ENCODE assay signal across 29 cellular contexts in genomic region chr2:223396993-223397392, GRCh38.
"Had no signal": no experiment of that assay in that cellular context is flagged by ENCODE, and none has a peak within 500 bp of the region (broad histone marks: within the 10 kb centered on the region; RNA-seq: fewer than 3 reads in every experiment).

No MANE protein-coding gene starts in this region.

- H3K4me3 ChIP-seq: breast epithelium, ovary, stomach, thyroid gland, upper lobe of left lung, vagina had no signal

- H3K27ac ChIP-seq: breast epithelium, neutrophil, ovary, stomach, thyroid gland, upper lobe of left lung, vagina had no signal

- DNase-seq: activated CD4-positive, alpha-beta memory T cell treated with anti-CD3 and anti-CD28 coated beads, Interleukin-2, amount 10 ng/mL, durations not matched to agents 7 days and 5 days; activated CD4-positive, alpha-beta T cell treated with anti-CD3 and anti-CD28 coated beads for 1 hour; activated CD4-positive, alpha-beta T cell treated with anti-CD3 and anti-CD28 coated beads, Interleukin-2, amount 10 ng/mL, durations not matched to agents 7 days and 5 days; activated CD8-positive, alpha-beta memory T cell treated with anti-CD3 and anti-CD28 coated beads, Interleukin-2, amount 50 U/mL, for 48 hours; activated gamma-delta T cell; activated naive CD4-positive, alpha-beta T cell treated with anti-CD3 and anti-CD28 coated beads, Interleukin-2, amount 10 ng/mL, durations not matched to agents 7 days and 5 days; activated naive CD8-positive, alpha-beta T cell treated with anti-CD3 and anti-CD28 coated beads, Interleukin-2, amount 10 ng/mL, durations not matched to agents 7 days and 5 days; activated T-cell treated with anti-CD3 and anti-CD28 coated beads, Interleukin-2, amount 50 U/mL, for 24 hours; effector CD8-positive, alpha-beta T cell; erythroblast; head of caudate nucleus; hippocampal formation; kidney; left colon; mammary epithelial cell; nephron progenitor cell; ovary; small intestine; stimulated activated CD4-positive, alpha-beta T cell treated with anti-CD3 and anti-CD28 coated beads, Interleukin-1b, Interleukin-23, amount 100 ng/mL, for 48 hours; stimulated activated naive B cell treated with anti-CD40 and anti-IgM and Interleukin-4, amounts not matched to agents 10 μg/mL and 1 μg/mL and 100 μg/mL, for 72 hours; stomach; T-helper 2 cell; thyroid gland; upper lobe of left lung had no signal

- H3K4me1 ChIP-seq: breast epithelium, stomach, thyroid gland, upper lobe of left lung, vagina had no signal

- ATAC-seq: left colon; sciatic nerve; stimulated activated naive B cell treated with anti-CD40 and anti-IgM and Interleukin-4, amounts not matched to agents 10 μg/mL and 1 μg/mL and 100 μg/mL, for 72 hours; WTC11 had no signal

- H3K36me3 ChIP-seq: breast epithelium, neutrophil, ovary, stomach, thyroid gland, upper lobe of left lung, vagina had no signal

- H3K9me3 ChIP-seq: breast epithelium, neutrophil, ovary, thyroid gland, vagina had no signal

- H3K27me3 ChIP-seq: breast epithelium, neutrophil, ovary, stomach, upper lobe of left lung, vagina had no signal
